In genomic region chr15:44340410-44340809, GRCh38 we compare ENCODE assay signal across 13 cellular contexts. TPM values are rescaled to one million over a fixed set of nuclear protein-coding genes. Genes with fewer than 3 reads are reported as not detected.
DNase-seq lines count a peak whose midpoint lies in the region; ATAC-seq, FAIRE-seq and TF ChIP-seq lines count a peak whose summit lies in the region.
"Had no signal": no experiment of that assay in that cellular context is flagged by ENCODE, and none has a peak within 500 bp of the region (broad histone marks: within the 10 kb centered on the region; RNA-seq: fewer than 3 reads in every experiment).

No MANE protein-coding gene starts in this region.

- CTCF ChIA-PET in activated CD8-positive, alpha-beta T cell treated with anti-CD3 and anti-CD28 coated beads for 36 hours (lab: Charles Lee) = no interaction called here

- no peaks in the 10 kb centered on the region for H3K9me3 ChIP-seq in fibroblast of lung (ENCODE audit: control insufficient read depth, insufficient read depth, low read depth, low read length)

- no peaks in the 10 kb centered on the region for H4K20me1 ChIP-seq in fibroblast of lung (ENCODE audit: control insufficient read depth, extremely low read depth, insufficient read depth, low read length)

- no peak for ATAC-seq in activated CD8-positive, alpha-beta T cell treated with anti-CD3 and anti-CD28 coated beads for 36 hours
- ATAC-seq in HG03469 (IDR thresholded peaks at IDR 0.05; ENCODE audit: unreplicated experiment) = no peak
- ATAC-seq: activated T-cell treated with anti-CD3 and anti-CD28 coated beads, Interleukin-2, amount 50 U/mL, for 4 hours had no signal

- H3K9me3 Mint-ChIP-seq in activated CD8-positive, alpha-beta T cell treated with anti-CD3 and anti-CD28 coated beads for 36 hours = no peaks in the 10 kb centered on the region
- H3K9me3 Mint-ChIP-seq: activated T-cell treated with anti-CD3 and anti-CD28 coated beads, Interleukin-2, amount 50 U/mL, for 4 hours; dendritic cell treated with granulocyte-macrophage colony-stimulating factor and Interleukin-4, amounts not matched to agents 40 ng/mL and 50 ng/mL, for 4 days had no signal

- no peaks in the 10 kb centered on the region for H3K27me3 Mint-ChIP-seq in activated CD8-positive, alpha-beta T cell treated with anti-CD3 and anti-CD28 coated beads for 36 hours
- H3K27me3 Mint-ChIP-seq: dendritic cell treated with granulocyte-macrophage colony-stimulating factor and Interleukin-4, amounts not matched to agents 40 ng/mL and 50 ng/mL, for 4 days had no signal

- POLR2A ChIA-PET in activated CD8-positive, alpha-beta T cell treated with anti-CD3 and anti-CD28 coated beads for 36 hours (lab: Charles Lee) = interaction anchor here (0.6 kb wide), 1 partner anchor 275 kb away, joined by 3 read pairs; no protein-coding TSS in a partner anchor

- no peak overlapping the region for H3K27ac ChIP-seq in fibroblast of lung (ENCODE audit: insufficient read depth, low read length)
- H3K27ac ChIP-seq: KMS-11 had no signal

- H3K4me2 ChIP-seq in fibroblast of lung (ENCODE audit: extremely low read depth, insufficient read depth, low read length) = no peak overlapping the region
- H3K4me2 ChIP-seq: KMS-11 had no signal

- no peaks in the 10 kb centered on the region for H3K79me2 ChIP-seq in fibroblast of lung (ENCODE audit: control insufficient read depth, insufficient read depth, low read length)

- no peak overlapping the region for H3K4me3 ChIP-seq in fibroblast of lung (replicated peaks in 1 of 4; ENCODE audit: control extremely low read depth in 1 of 4, insufficient read depth in 1 of 4, low read depth in 3 of 4, low read length in 4 of 4)

- H3K4me1 Mint-ChIP-seq in activated CD8-positive, alpha-beta T cell treated with anti-CD3 and anti-CD28 coated beads for 36 hours (ENCODE audit: low read depth) = no peaks in the 10 kb centered on the region

- no peak for FAIRE-seq in RCC 7860 (lab: Jason Lieb, UNC)
- FAIRE-seq: TTC549 had no signal

- H3K9ac ChIP-seq in fibroblast of lung (ENCODE audit: insufficient read depth, low read length) = no peak overlapping the region
- H3K9ac ChIP-seq: KMS-11 had no signal

- no peaks in the 10 kb centered on the region for H3K36me3 ChIP-seq in fibroblast of lung (ENCODE audit: control insufficient read depth, insufficient read depth, low read length)

- no peak overlapping the region for H3K27ac Mint-ChIP-seq in activated CD8-positive, alpha-beta T cell treated with anti-CD3 and anti-CD28 coated beads for 36 hours
- H3K27ac Mint-ChIP-seq: dendritic cell treated with granulocyte-macrophage colony-stimulating factor and Interleukin-4, amounts not matched to agents 40 ng/mL and 50 ng/mL, for 4 days had no signal

- intact Hi-C loops in activated CD8-positive, alpha-beta T cell treated with anti-CD3 and anti-CD28 coated beads for 36 hours (cut with micrococcal nuclease) = no loop called here

- H3K4me1 ChIP-seq in fibroblast of lung (ENCODE audit: control insufficient read depth, extremely low read depth, insufficient read depth, low read length) = peaks cover 2% of the 10 kb centered on the region

- TF ChIP-seq CTCF in fibroblast of lung (conservative IDR thresholded peaks at IDR 0.05 in 1 of 2, IDR thresholded peaks at IDR 0.05 in 1 of 2; ENCODE audit: low read depth in 1 of 2, low read length in 2 of 2) = no peak
- no peak for TF ChIP-seq CTCF in activated CD8-positive, alpha-beta T cell treated with anti-CD3 and anti-CD28 coated beads for 36 hours (IDR thresholded peaks at IDR 0.05)

- H3K36me3 Mint-ChIP-seq in activated CD8-positive, alpha-beta T cell treated with anti-CD3 and anti-CD28 coated beads for 36 hours (ENCODE audit: low read depth) = no peaks in the 10 kb centered on the region

- no peaks in the 10 kb centered on the region for H3K27me3 ChIP-seq in fibroblast of lung (ENCODE audit: control insufficient read depth, insufficient read depth, low read length)

- peak; percentile 67 for DNase-seq in GM03348 (ENCODE audit: low spot score)
- DNase-seq in RCC 7860 (ENCODE audit: low spot score) = peak; percentile 36
- peak; percentile 69 to 94 for DNase-seq in fibroblast of lung (ENCODE audit: low read depth in 2 of 2)
- DNase-seq in renal cortical epithelial cell (ENCODE audit: low read depth) = peak; percentile 94
- no peak for DNase-seq in activated effector memory CD4-positive, alpha-beta T cell treated with Interleukin-2 at 50 U/mL for 16 hours
- DNase-seq in activated CD8-positive, alpha-beta T cell treated with anti-CD3 and anti-CD28 coated beads for 36 hours = no peak
- no peak for DNase-seq in NCI-H146 (lab: John Stamatoyannopoulos, UW)
- DNase-seq: activated T-cell treated with anti-CD3 and anti-CD28 coated beads, Interleukin-2, amount 50 U/mL, for 4 hours; posterior cingulate gyrus had no signal

- no peak overlapping the region for H3K4me3 Mint-ChIP-seq in activated CD8-positive, alpha-beta T cell treated with anti-CD3 and anti-CD28 coated beads for 36 hours
- H3K4me3 Mint-ChIP-seq: activated T-cell treated with anti-CD3 and anti-CD28 coated beads, Interleukin-2, amount 50 U/mL, for 4 hours; dendritic cell treated with granulocyte-macrophage colony-stimulating factor and Interleukin-4, amounts not matched to agents 40 ng/mL and 50 ng/mL, for 4 days had no signal

- no peak overlapping the region for H2AFZ ChIP-seq in fibroblast of lung (ENCODE audit: low read length)

RNA-seq across cellular contexts. Expression of gene GOLM2, which starts 51.9 kb away (rescaled TPM):
- total RNA-seq in fibroblast of lung (108 and 118 TPM in 2 replicates), renal cortical epithelial cell (67.2 and 83.7 TPM in 2 replicates)
- 60.0 and 85.0 TPM in 2 replicates for polyA plus RNA-seq in fibroblast of lung
- 44.8 and 67.6 TPM in 2 replicates for polyA plus RNA-seq in fibroblast of lung (2012)
- 10.5 and 11.4 TPM in 2 replicates for polyA minus RNA-seq in fibroblast of lung (ENCODE audit: low replicate concordance)
- 10 to 100 TPM; 23.5 to 24.7 TPM for total RNA-seq in activated CD8-positive, alpha-beta T cell treated with anti-CD3 and anti-CD28 coated beads for 36 hours

Comparison
In these comparisons a context has a peak if more than half of its experiments do, and no peak if none do; other contexts are left out.
1. DNase-seq: peak in GM03348 (single experiment), RCC 7860 (single experiment), fibroblast of lung (2 of 2) and renal cortical epithelial cell (single experiment); none in activated effector memory CD4-positive, alpha-beta T cell treated with Interleukin-2 at 50 U/mL for 16 hours (single experiment), activated CD8-positive, alpha-beta T cell treated with anti-CD3 and anti-CD28 coated beads for 36 hours (single experiment) and NCI-H146 (single experiment).